15 cellular contexts compared by ENCODE assay signal in genomic region chr18:58534535-58535301, GRCh38.
DNase-seq lines count a peak whose midpoint lies in the region; ATAC-seq and FAIRE-seq lines count a peak whose summit lies in the region.
"Had no signal": no experiment of that assay in that cellular context is flagged by ENCODE, and none has a peak within 500 bp of the region (broad histone marks: within the 10 kb centered on the region; RNA-seq: fewer than 3 reads in every experiment).

No MANE protein-coding gene starts in this region.

- no peak for DNase-seq in T-helper 17 cell
- DNase-seq in RCC 7860 (ENCODE audit: low spot score) = no peak
- no peak for DNase-seq in nucleus accumbens (lab: John Stamatoyannopoulos, UW)
- no peak for DNase-seq in right cardiac atrium
- DNase-seq: activated T-cell treated with anti-CD3 and anti-CD28 coated beads, Interleukin-2, amount 50 U/mL, for 1 hour; PC-9; right lobe of liver; T1000 had no signal

- H3K4me1 ChIP-seq in BLaER1 = peaks cover 65% of the 10 kb centered on the region
- H3K4me1 ChIP-seq in right cardiac atrium (ENCODE audit: control insufficient read depth, insufficient read depth, low read length) = peaks cover 8% of the 10 kb centered on the region

- WGBS in right cardiac atrium = 80% methylated on average over 11 of the region's 11 CpGs

- H3K27ac ChIP-seq in BLaER1 (peak overlapping the region; percentile 48; the same call in 1 of the 2 replicates), right cardiac atrium (ENCODE audit: low read length) (no peak overlapping the region)
- H3K27ac ChIP-seq: brain microvascular endothelial cell, epithelial cell of prostate, PC-9, right lobe of liver, thyroid gland had no signal

- no peak overlapping the region for H3K9ac ChIP-seq in BLaER1

- H3K4me1 Mint-ChIP-seq in T-helper 17 cell = peaks cover 11% of the 10 kb centered on the region

- intact Hi-C loops in right cardiac atrium (cut with DNase I) = loop anchor here in 2 of 4 donors (5.0 to 10.0 kb wide), 3 partner anchors 123 to 230 kb away; no protein-coding TSS in a partner anchor

- H3K27ac Mint-ChIP-seq in T-helper 17 cell = peak overlapping the region; percentile 60

- no peaks in the 10 kb centered on the region for H3K36me3 Mint-ChIP-seq in T-helper 17 cell (ENCODE audit: low read depth)

- H4K20me1 ChIP-seq in BLaER1 = no peaks in the 10 kb centered on the region

- H3K36me3 ChIP-seq in BLaER1 = no peaks in the 10 kb centered on the region
- H3K36me3 ChIP-seq: brain microvascular endothelial cell, right lobe of liver, thyroid gland had no signal

- peak overlapping the region; percentile 95 for H3K4me2 ChIP-seq in BLaER1
- H3K4me2 ChIP-seq: PC-9 had no signal

- no peak overlapping the region for H3K4me3 ChIP-seq in BLaER1
- no peak overlapping the region for H3K4me3 ChIP-seq in right cardiac atrium (ENCODE audit: low read length)
- H3K4me3 ChIP-seq: PC-9, right lobe of liver, thyroid gland had no signal

- H3K27me3 ChIP-seq in BLaER1 (no peaks in the 10 kb centered on the region), right cardiac atrium (ENCODE audit: control insufficient read depth, insufficient read depth) (no peaks in the 10 kb centered on the region)
- H3K27me3 ChIP-seq: brain microvascular endothelial cell, right lobe of liver, thyroid gland had no signal

- ATAC-seq in GM18907 (IDR thresholded peaks at IDR 0.05; ENCODE audit: unreplicated experiment) = peak; percentile 17
- ATAC-seq in HG02642 (IDR thresholded peaks at IDR 0.05; ENCODE audit: poor library complexity, unreplicated experiment) = peak; percentile 14
- ATAC-seq in T-helper 17 cell = no peak
- ATAC-seq in HG03469 (IDR thresholded peaks at IDR 0.05; ENCODE audit: unreplicated experiment) = no peak
- ATAC-seq in right cardiac atrium = no peak

- H3K9me3 ChIP-seq in BLaER1 (no peaks in the 10 kb centered on the region), T-helper 17 cell (ENCODE audit: control insufficient read depth, low read length, poor library complexity, severe bottlenecking) (no peaks in the 10 kb centered on the region), right cardiac atrium (ENCODE audit: control insufficient read depth, low read length) (no peaks in the 10 kb centered on the region)
- H3K9me3 ChIP-seq: right lobe of liver, thyroid gland had no signal

- FAIRE-seq in RCC 7860 (lab: Jason Lieb, UNC) = no peak

- no peak overlapping the region for H3K4me3 Mint-ChIP-seq in T-helper 17 cell

- H3K27me3 Mint-ChIP-seq in T-helper 17 cell = peaks cover 29% of the 10 kb centered on the region

Comparison
In these comparisons a context has a peak if more than half of its experiments do, and no peak if none do; other contexts are left out.
1. ATAC-seq: peak in GM18907 (single experiment) and HG02642 (single experiment); none in T-helper 17 cell (single experiment), HG03469 (single experiment) and right cardiac atrium (0 of 2).